In the genomic region with DNA sequence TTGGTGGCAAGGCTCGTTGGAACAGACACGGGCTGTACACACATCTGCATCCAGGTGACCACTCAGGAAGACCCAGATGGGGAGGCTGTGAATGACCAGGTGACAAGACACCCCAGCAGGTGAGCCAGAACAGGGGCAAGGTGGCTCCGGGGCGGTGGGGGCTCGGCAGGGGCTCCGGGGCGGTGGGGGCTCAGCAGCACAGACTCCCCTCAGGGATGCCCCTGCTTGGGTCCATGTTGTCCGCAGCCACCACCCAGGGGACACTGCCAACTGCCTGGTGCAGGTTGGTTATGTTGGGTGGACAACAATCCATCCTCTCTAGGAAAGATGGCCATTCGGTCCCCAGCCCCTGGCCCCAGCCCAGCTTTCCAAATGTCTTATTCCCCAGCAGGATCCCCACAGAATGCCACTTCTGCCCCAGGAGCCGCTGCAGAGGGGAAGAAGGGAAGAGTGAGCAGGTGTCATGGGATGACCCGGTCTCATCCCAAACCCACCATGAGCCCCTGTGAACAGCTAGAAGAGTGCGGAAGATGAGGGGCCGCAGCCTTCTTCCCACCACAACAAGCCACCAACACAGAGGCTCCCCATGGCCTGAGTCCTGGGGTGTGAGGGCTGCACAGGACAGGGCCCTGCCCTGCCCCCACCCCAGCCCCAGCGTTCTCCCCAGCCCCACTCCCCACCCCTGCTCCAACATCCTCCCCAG, we compare ENCODE assay signal across 18 cellular contexts. TPM values are rescaled to one million over a fixed set of nuclear protein-coding genes. Genes with fewer than 3 reads are reported as not detected.
DNase-seq lines count a peak whose midpoint lies in the region; ATAC-seq and TF ChIP-seq lines count a peak whose summit lies in the region.
"Had no signal": no experiment of that assay in that cellular context is flagged by ENCODE, and none has a peak within 500 bp of the region (broad histone marks: within the 10 kb centered on the region; RNA-seq: fewer than 3 reads in every experiment).

No MANE protein-coding gene starts in this region.

- no peak overlapping the region for H3K4me3 Mint-ChIP-seq in activated CD4-positive, alpha-beta T cell treated with anti-CD3 and anti-CD28 coated beads for 36 hours
- no peak overlapping the region for H3K4me3 Mint-ChIP-seq in type B pancreatic cell
- no peak overlapping the region for H3K4me3 Mint-ChIP-seq in activated T-helper 17 cell treated with anti-CD3 and anti-CD28 coated beads, Interleukin-2, amount 50 U/mL, for 72 hours

- H3K36me3 ChIP-seq in H7 (replicated peaks; ENCODE audit: control insufficient read depth, insufficient read depth, low read length), result no peaks in the 10 kb centered on the region
- H3K36me3 ChIP-seq: BLaER1 treated with 17β-estradiol and CSF1 and Interleukin-3, amounts not matched to agents 10 nM and 100 nM had no signal

- POLR2A ChIA-PET in activated CD4-positive, alpha-beta T cell treated with anti-CD3 and anti-CD28 coated beads for 36 hours (lab: Charles Lee), result no interaction called here

- peak; percentile 2 for DNase-seq in activated CD4-positive, alpha-beta T cell treated with anti-CD3 and anti-CD28 coated beads for 36 hours
- no peak for DNase-seq in activated CD4-positive, alpha-beta T cell treated with anti-CD3 and anti-CD28 coated beads, Interleukin-2, amount 50 U/mL, for 48 hours
- DNase-seq in H7 (peak; percentile 55), mesenteric fat pad (ENCODE audit: low spot score) (peak; percentile 65), type B pancreatic cell (ENCODE audit: extremely low spot score, unreplicated experiment) (peak; percentile 66), NCI-H748 (lab: John Stamatoyannopoulos, UW; ENCODE audit: unreplicated experiment) (no peak)
- DNase-seq: 8988T; EL; NCI-H1436; NCI-H2081; NCI-H2227 treated with DMSO at 0.1 percent for 48 hours; NCI-H526 treated with DMSO at 0.1 percent for 48 hours; NK-92 treated with Interleukin-12 subunit alpha and Interleukin-12 subunit beta, amount 100 ng/mL, for 24 hours; OCI-M1 had no signal

- no peaks in the 10 kb centered on the region for H3K4me1 Mint-ChIP-seq in activated CD4-positive, alpha-beta T cell treated with anti-CD3 and anti-CD28 coated beads for 36 hours
- no peaks in the 10 kb centered on the region for H3K4me1 Mint-ChIP-seq in type B pancreatic cell (ENCODE audit: unreplicated experiment)
- H3K4me1 Mint-ChIP-seq in activated T-helper 17 cell treated with anti-CD3 and anti-CD28 coated beads, Interleukin-2, amount 50 U/mL, for 72 hours, result no peaks in the 10 kb centered on the region

- no peak for TF ChIP-seq CTCF in type B pancreatic cell (conservative IDR thresholded peaks at IDR 0.05)

- no peak overlapping the region for H3K4me3 ChIP-seq in H7 (ENCODE audit: insufficient read depth, low read depth, low read length)
- H3K4me3 ChIP-seq: BLaER1 treated with 17β-estradiol and CSF1 and Interleukin-3, amounts not matched to agents 10 nM and 100 nM had no signal

- no peaks in the 10 kb centered on the region for H3K27me3 ChIP-seq in H7 (ENCODE audit: control insufficient read depth, insufficient read depth, low read length)
- H3K27me3 ChIP-seq: BLaER1 treated with 17β-estradiol and CSF1 and Interleukin-3, amounts not matched to agents 10 nM and 100 nM had no signal

- no peak for ATAC-seq in activated CD4-positive, alpha-beta T cell treated with anti-CD3 and anti-CD28 coated beads for 36 hours
- no peak for ATAC-seq in activated T-helper 17 cell treated with anti-CD3 and anti-CD28 coated beads, Interleukin-2, amount 50 U/mL, for 72 hours (replicated peaks)
- no peak for ATAC-seq in SK-N-SH treated with all-trans-retinoic acid at 6 μM for 48 hours

- CTCF ChIA-PET in activated CD4-positive, alpha-beta T cell treated with anti-CD3 and anti-CD28 coated beads for 36 hours (lab: Charles Lee), result no interaction called here

- no peaks in the 10 kb centered on the region for H3K9me3 Mint-ChIP-seq in activated CD4-positive, alpha-beta T cell treated with anti-CD3 and anti-CD28 coated beads for 36 hours (ENCODE audit: low read depth)
- H3K9me3 Mint-ChIP-seq in type B pancreatic cell, result no peaks in the 10 kb centered on the region
- no peaks in the 10 kb centered on the region for H3K9me3 Mint-ChIP-seq in activated T-helper 17 cell treated with anti-CD3 and anti-CD28 coated beads, Interleukin-2, amount 50 U/mL, for 72 hours

- H3K36me3 Mint-ChIP-seq in activated CD4-positive, alpha-beta T cell treated with anti-CD3 and anti-CD28 coated beads for 36 hours (ENCODE audit: low read depth), result no peaks in the 10 kb centered on the region
- no peaks in the 10 kb centered on the region for H3K36me3 Mint-ChIP-seq in type B pancreatic cell
- H3K36me3 Mint-ChIP-seq in activated T-helper 17 cell treated with anti-CD3 and anti-CD28 coated beads, Interleukin-2, amount 50 U/mL, for 72 hours (ENCODE audit: low read depth), result no peaks in the 10 kb centered on the region

- peaks cover 17% of the 10 kb centered on the region for H3K27me3 Mint-ChIP-seq in activated CD4-positive, alpha-beta T cell treated with anti-CD3 and anti-CD28 coated beads for 36 hours
- peaks cover 40% of the 10 kb centered on the region for H3K27me3 Mint-ChIP-seq in type B pancreatic cell
- peaks cover 12% of the 10 kb centered on the region for H3K27me3 Mint-ChIP-seq in activated T-helper 17 cell treated with anti-CD3 and anti-CD28 coated beads, Interleukin-2, amount 50 U/mL, for 72 hours

- no peak overlapping the region for H3K27ac Mint-ChIP-seq in activated CD4-positive, alpha-beta T cell treated with anti-CD3 and anti-CD28 coated beads for 36 hours
- H3K27ac Mint-ChIP-seq in type B pancreatic cell, result no peak overlapping the region
- no peak overlapping the region for H3K27ac Mint-ChIP-seq in activated T-helper 17 cell treated with anti-CD3 and anti-CD28 coated beads, Interleukin-2, amount 50 U/mL, for 72 hours

- intact Hi-C loops in activated CD4-positive, alpha-beta T cell treated with anti-CD3 and anti-CD28 coated beads for 36 hours (cut with DNase I, micrococcal nuclease), result no loop called here

TF ChIP-seq in SK-N-SH treated with all-trans-retinoic acid at 6 μM for 48 hours, 23 proteins besides CTCF, POLR2A, EP300 and RAD21 (continues in another document):
- no peak for TF ChIP-seq TOX (CRISPR knock-in tag; IDR thresholded peaks at IDR 0.05; ENCODE audit: borderline replicate concordance)
- TF ChIP-seq GLIS3 (CRISPR knock-in tag; IDR thresholded peaks at IDR 0.05), result no peak
- TF ChIP-seq OSR1 (CRISPR knock-in tag; IDR thresholded peaks at IDR 0.05), result no peak
- no peak for TF ChIP-seq ZC3H10 (CRISPR knock-in tag; IDR thresholded peaks at IDR 0.05)
- no peak for TF ChIP-seq CSDC2 (CRISPR knock-in tag; IDR thresholded peaks at IDR 0.05)
- no peak for TF ChIP-seq TCF4 (CRISPR knock-in tag; IDR thresholded peaks at IDR 0.05; ENCODE audit: borderline replicate concordance)
- TF ChIP-seq, protein P1, sequence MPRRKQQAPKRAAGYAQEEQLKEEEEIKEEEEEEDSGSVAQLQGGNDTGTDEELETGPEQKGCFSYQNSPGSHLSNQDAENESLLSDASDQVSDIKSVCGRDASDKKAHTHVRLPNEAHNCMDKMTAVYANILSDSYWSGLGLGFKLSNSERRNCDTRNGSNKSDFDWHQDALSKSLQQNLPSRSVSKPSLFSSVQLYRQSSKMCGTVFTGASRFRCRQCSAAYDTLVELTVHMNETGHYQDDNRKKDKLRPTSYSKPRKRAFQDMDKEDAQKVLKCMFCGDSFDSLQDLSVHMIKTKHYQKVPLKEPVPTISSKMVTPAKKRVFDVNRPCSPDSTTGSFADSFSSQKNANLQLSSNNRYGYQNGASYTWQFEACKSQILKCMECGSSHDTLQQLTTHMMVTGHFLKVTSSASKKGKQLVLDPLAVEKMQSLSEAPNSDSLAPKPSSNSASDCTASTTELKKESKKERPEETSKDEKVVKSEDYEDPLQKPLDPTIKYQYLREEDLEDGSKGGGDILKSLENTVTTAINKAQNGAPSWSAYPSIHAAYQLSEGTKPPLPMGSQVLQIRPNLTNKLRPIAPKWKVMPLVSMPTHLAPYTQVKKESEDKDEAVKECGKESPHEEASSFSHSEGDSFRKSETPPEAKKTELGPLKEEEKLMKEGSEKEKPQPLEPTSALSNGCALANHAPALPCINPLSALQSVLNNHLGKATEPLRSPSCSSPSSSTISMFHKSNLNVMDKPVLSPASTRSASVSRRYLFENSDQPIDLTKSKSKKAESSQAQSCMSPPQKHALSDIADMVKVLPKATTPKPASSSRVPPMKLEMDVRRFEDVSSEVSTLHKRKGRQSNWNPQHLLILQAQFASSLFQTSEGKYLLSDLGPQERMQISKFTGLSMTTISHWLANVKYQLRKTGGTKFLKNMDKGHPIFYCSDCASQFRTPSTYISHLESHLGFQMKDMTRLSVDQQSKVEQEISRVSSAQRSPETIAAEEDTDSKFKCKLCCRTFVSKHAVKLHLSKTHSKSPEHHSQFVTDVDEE (CRISPR knock-in tag; IDR thresholded peaks at IDR 0.05), result no peak
- no peak for TF ChIP-seq BACH2 (CRISPR knock-in tag; IDR thresholded peaks at IDR 0.05; ENCODE audit: borderline replicate concordance)
- no peak for TF ChIP-seq ZNF565 (CRISPR knock-in tag; conservative IDR thresholded peaks at IDR 0.05; ENCODE audit: low read depth)
- no peak for TF ChIP-seq ZFP30 (CRISPR knock-in tag; IDR thresholded peaks at IDR 0.05)
- TF ChIP-seq RARB (CRISPR knock-in tag; IDR thresholded peaks at IDR 0.05), result no peak
- TF ChIP-seq SNAI2 (CRISPR knock-in tag; IDR thresholded peaks at IDR 0.05), result no peak
- no peak for TF ChIP-seq ZNF70 (CRISPR knock-in tag; IDR thresholded peaks at IDR 0.05)

RNA-seq across cellular contexts. Expression of a gene that starts 31.4 kb away (rescaled TPM):
- total RNA-seq in activated CD4-positive, alpha-beta T cell treated with anti-CD3 and anti-CD28 coated beads for 36 hours, result not detected
- total RNA-seq in H7 (2014; rRNA removed; shearing (Covaris generic)), result not detected in 2 replicates
- total RNA-seq in mesenteric fat pad (25.5 TPM), type B pancreatic cell (ENCODE audit: low replicate concordance) (not detected in 2 replicates)
- total RNA-seq in activated T-helper 17 cell treated with anti-CD3 and anti-CD28 coated beads, Interleukin-2, amount 50 U/mL, for 72 hours, result not detected
- total RNA-seq: SK-MEL-5 had no signal

RNA-seq across cellular contexts. Expression of a gene that starts 56.4 kb away (rescaled TPM):
- under 1 TPM in 1 of 2 experiments, not detected in 1; 0.32 TPM for total RNA-seq in activated CD4-positive, alpha-beta T cell treated with anti-CD3 and anti-CD28 coated beads for 36 hours
- total RNA-seq in H7 (2014; rRNA removed; shearing (Covaris generic)), result 1.9 and 3.2 TPM in 2 replicates
- not detected for total RNA-seq in mesenteric fat pad
- 5.6 and 9.0 TPM in 2 replicates for total RNA-seq in type B pancreatic cell (ENCODE audit: low replicate concordance)
- total RNA-seq in activated T-helper 17 cell treated with anti-CD3 and anti-CD28 coated beads, Interleukin-2, amount 50 U/mL, for 72 hours, result under 1 TPM in 1 of 2 donors, not detected in 1; 0.26 TPM

Comparison
In these comparisons a context has a peak if more than half of its experiments do, and no peak if none do; other contexts are left out.
1. DNase-seq: peak in activated CD4-positive, alpha-beta T cell treated with anti-CD3 and anti-CD28 coated beads for 36 hours (single experiment), H7 (single experiment), mesenteric fat pad (single experiment) and type B pancreatic cell (single experiment); none in activated CD4-positive, alpha-beta T cell treated with anti-CD3 and anti-CD28 coated beads, Interleukin-2, amount 50 U/mL, for 48 hours (0 of 2) and NCI-H748 (single experiment).
2. RNA of a gene that starts 31.4 kb away (total RNA-seq): 25.5 TPM in mesenteric fat pad (single experiment); not detected in activated CD4-positive, alpha-beta T cell treated with anti-CD3 and anti-CD28 coated beads for 36 hours, not detected in H7, not detected in type B pancreatic cell and not detected in activated T-helper 17 cell treated with anti-CD3 and anti-CD28 coated beads, Interleukin-2, amount 50 U/mL, for 72 hours; every median in the first group is over 10 times any median in the second.